ENCODE assay signal across 1 cellular context in the genomic region with DNA sequence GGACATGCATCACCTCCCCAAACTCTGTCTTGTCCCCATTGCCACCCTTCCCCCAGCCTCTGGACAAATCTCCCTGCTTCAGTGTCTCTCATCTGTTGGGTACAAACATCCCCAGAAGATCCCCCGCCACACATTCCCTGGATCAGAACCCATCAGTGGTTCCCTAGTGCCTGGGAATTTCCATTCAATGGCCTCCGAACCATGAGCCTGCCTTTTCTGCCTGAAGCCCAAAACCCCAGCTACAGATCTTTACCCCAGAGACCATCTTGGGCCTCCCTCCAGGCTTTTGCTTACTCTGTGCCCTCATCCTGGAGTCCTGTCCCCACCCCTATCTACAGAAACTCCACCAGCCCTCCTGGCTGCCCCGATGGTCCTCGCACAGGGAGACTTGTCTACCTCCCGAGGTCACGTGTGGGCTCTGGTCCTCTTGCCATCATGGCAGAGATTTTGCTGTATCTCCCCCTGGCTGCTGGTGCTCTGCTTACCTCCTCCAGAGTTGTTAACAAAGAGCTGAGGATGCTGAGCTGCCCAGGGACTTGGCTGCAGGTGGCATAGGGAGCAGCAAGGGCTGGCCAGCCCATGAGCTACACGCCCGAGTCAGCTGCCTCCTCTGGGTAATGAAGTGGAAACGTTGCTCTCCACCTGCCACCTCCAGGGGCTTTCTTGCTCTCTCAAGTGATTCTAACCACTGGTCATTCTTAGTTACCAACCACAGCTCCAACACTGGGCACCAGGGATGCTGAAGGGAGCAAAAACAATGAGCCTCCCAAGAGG.
TF ChIP-seq lines count a peak whose summit lies in the region.

No MANE protein-coding gene starts in this region.

TF ChIP-seq in IMR-90, 13 proteins besides CTCF, POLR2A, EP300 and RAD21 (continued from another document):
- TF ChIP-seq RFX5 (IDR thresholded peaks at IDR 0.05; ENCODE audit: low read depth, low read length) (no peak), RCOR1 (IDR thresholded peaks at IDR 0.05; ENCODE audit: insufficient replicate concordance, low read length) (no peak), CEBPB (IDR thresholded peaks at IDR 0.05; ENCODE audit: low read depth, low read length) (no peak), FOS (IDR thresholded peaks at IDR 0.05; ENCODE audit: low read depth, low read length) (no peak), MAZ (IDR thresholded peaks at IDR 0.05; ENCODE audit: borderline replicate concordance, low read depth, low read length) (no peak), BHLHE40 (IDR thresholded peaks at IDR 0.05; ENCODE audit: low read depth, low read length) (no peak), CHD1 (IDR thresholded peaks at IDR 0.05; ENCODE audit: low read depth, low read length) (no peak)
